In genomic region chr6:113619077-113619476, GRCh38 we compare ENCODE assay signal across 29 cellular contexts.
"Had no signal": no experiment of that assay in that cellular context is flagged by ENCODE, and none has a peak within 500 bp of the region (broad histone marks: within the 10 kb centered on the region; RNA-seq: fewer than 3 reads in every experiment).

No MANE protein-coding gene starts in this region.

- H3K4me1 Mint-ChIP-seq: activated CD4-positive, alpha-beta T cell treated with anti-CD3 and anti-CD28 coated beads, Interleukin-2, amount 10 ng/mL, durations not matched to agents 24 days and 14 days; naive thymus-derived CD4-positive, alpha-beta T cell had no signal

- H3K4me1 ChIP-seq: colonic mucosa, parathyroid adenoma, spleen had no signal

- H2AFZ ChIP-seq: parathyroid adenoma had no signal

- ATAC-seq: gastrocnemius medialis; left colon; naive thymus-derived CD4-positive, alpha-beta T cell; right cardiac atrium had no signal

- H3K9ac ChIP-seq: neural progenitor cell, parathyroid adenoma had no signal

- H3K27me3 ChIP-seq: colonic mucosa, esophagus squamous epithelium, gastrocnemius medialis, neural progenitor cell, spleen, tibial nerve had no signal

- H3K27ac Mint-ChIP-seq: activated CD4-positive, alpha-beta memory T cell treated with anti-CD3 and anti-CD28 coated beads for 36 hours; activated CD4-positive, alpha-beta T cell treated with anti-CD3 and anti-CD28 coated beads, Interleukin-2, amount 10 ng/mL, durations not matched to agents 24 days and 14 days; activated T-helper 1 cell treated with anti-CD3 and anti-CD28 coated beads, Interleukin-12 subunit alpha, Interleukin-12 subunit beta, Interleukin-2, Interleukin-4 antibody, amounts not matched to agents 30 ng/mL and 10 ng/mL and 1 ng/mL, durations not matched to agents 14 hours and 24 hours and 36 hours; neural progenitor cell; T-helper 1 cell treated with Interleukin-12 subunit alpha and Interleukin-12 subunit beta and Interleukin-4 antibody, amounts not matched to agents 30 μg/mL and 1 μg/mL, for 36 hours had no signal

- DNase-seq: activated CD4-positive, alpha-beta memory T cell treated with anti-CD3 and anti-CD28 coated beads for 36 hours; activated CD4-positive, alpha-beta T cell treated with anti-CD3 and anti-CD28 coated beads, Interleukin-2, amount 10 ng/mL, durations not matched to agents 24 days and 14 days; activated CD4-positive, CD25-positive, alpha-beta regulatory T cell treated with anti-CD3 and anti-CD28 coated beads, Interleukin-2, amount 50 U/mL, for 72 hours; activated CD8-positive, alpha-beta memory T cell treated with anti-CD3 and anti-CD28 coated beads, Interleukin-2, amount 50 U/mL, for 4 hours; activated gamma-delta T cell; activated naive CD4-positive, alpha-beta T cell treated with anti-CD3 and anti-CD28 coated beads, Interleukin-2, amount 50 U/mL, for 16 hours; activated T-cell treated with anti-CD3 and anti-CD28 coated beads, Interleukin-2, amount 50 U/mL, for 1 hour; amniotic stem cell; colonic mucosa; effector CD8-positive, alpha-beta T cell; esophagus squamous epithelium; gastrocnemius medialis; glutamatergic neuron; left colon; midbrain; naive thymus-derived CD4-positive, alpha-beta T cell; occipital lobe; right cardiac atrium; spleen; stimulated activated naive CD4-positive, alpha-beta T cell treated with Interleukin-2 at 50 U/mL for 16 hours; T-helper 9 cell; WERI-Rb-1 had no signal

- H3K9me3 ChIP-seq: colonic mucosa, esophagus squamous epithelium, gastrocnemius medialis, spleen, tibial nerve had no signal

- H3K4me3 ChIP-seq: colonic mucosa, esophagus squamous epithelium, gastrocnemius medialis, neural progenitor cell, spleen, tibial nerve had no signal

- H3K36me3 ChIP-seq: colonic mucosa, esophagus squamous epithelium, neural progenitor cell, spleen, tibial nerve, WERI-Rb-1 had no signal

- H3K27me3 Mint-ChIP-seq: central memory CD8-positive, alpha-beta T cell had no signal

- H3K79me2 ChIP-seq: parathyroid adenoma had no signal

- H3K9me3 Mint-ChIP-seq: activated CD4-positive, alpha-beta memory T cell treated with anti-CD3 and anti-CD28 coated beads for 36 hours; activated CD4-positive, alpha-beta T cell treated with anti-CD3 and anti-CD28 coated beads, Interleukin-2, amount 10 ng/mL, durations not matched to agents 24 days and 14 days; activated T-helper 1 cell treated with anti-CD3 and anti-CD28 coated beads, Interleukin-12 subunit alpha, Interleukin-12 subunit beta, Interleukin-2, Interleukin-4 antibody, amounts not matched to agents 30 ng/mL and 10 ng/mL and 1 ng/mL, durations not matched to agents 14 hours and 24 hours and 36 hours; neural progenitor cell; T-helper 1 cell treated with Interleukin-12 subunit alpha and Interleukin-12 subunit beta and Interleukin-4 antibody, amounts not matched to agents 30 μg/mL and 1 μg/mL, for 36 hours had no signal

- H3K36me3 Mint-ChIP-seq: activated CD4-positive, alpha-beta memory T cell treated with anti-CD3 and anti-CD28 coated beads for 36 hours; naive thymus-derived CD4-positive, alpha-beta T cell; neural progenitor cell had no signal

- H3K27ac ChIP-seq: colonic mucosa, epithelial cell of prostate, esophagus squamous epithelium, gastrocnemius medialis, neural progenitor cell, parathyroid adenoma, spleen, tibial nerve, WERI-Rb-1 had no signal

- H3K4me3 Mint-ChIP-seq: activated CD4-positive, alpha-beta memory T cell treated with anti-CD3 and anti-CD28 coated beads for 36 hours; activated CD4-positive, alpha-beta T cell treated with anti-CD3 and anti-CD28 coated beads, Interleukin-2, amount 10 ng/mL, durations not matched to agents 24 days and 14 days; activated T-helper 1 cell treated with anti-CD3 and anti-CD28 coated beads, Interleukin-12 subunit alpha, Interleukin-12 subunit beta, Interleukin-2, Interleukin-4 antibody, amounts not matched to agents 30 ng/mL and 10 ng/mL and 1 ng/mL, durations not matched to agents 14 hours and 24 hours and 36 hours; central memory CD8-positive, alpha-beta T cell; naive thymus-derived CD4-positive, alpha-beta T cell; neural progenitor cell; T-helper 1 cell treated with Interleukin-12 subunit alpha and Interleukin-12 subunit beta and Interleukin-4 antibody, amounts not matched to agents 30 μg/mL and 1 μg/mL, for 36 hours had no signal
